In genomic region chrX:16204538-16204937, GRCh38 we compare ENCODE assay signal across 24 cellular contexts. TPM values are rescaled to one million over a fixed set of nuclear protein-coding genes. Genes with fewer than 3 reads are reported as not detected.
DNase-seq lines count a peak whose midpoint lies in the region; ATAC-seq, FAIRE-seq and TF ChIP-seq lines count a peak whose summit lies in the region.
"Had no signal": no experiment of that assay in that cellular context is flagged by ENCODE, and none has a peak within 500 bp of the region (broad histone marks: within the 10 kb centered on the region; RNA-seq: fewer than 3 reads in every experiment).

No MANE protein-coding gene starts in this region.

- no peaks in the 10 kb centered on the region for H3K4me1 Mint-ChIP-seq in activated T-cell treated with anti-CD3 and anti-CD28 coated beads, Interleukin-2, amount 50 U/mL, for 4 hours (ENCODE audit: low read depth)
- no peaks in the 10 kb centered on the region for H3K4me1 Mint-ChIP-seq in Caco-2 (ENCODE audit: low read depth, unreplicated experiment)
- H3K4me1 Mint-ChIP-seq: CD14-positive monocyte; CD4-positive, alpha-beta memory T cell; CD4-positive, CD25-positive, alpha-beta regulatory T cell; CD8-positive, alpha-beta memory T cell had no signal

- TF ChIP-seq CTCF in adrenal gland (IDR thresholded peaks at IDR 0.05) (no peak), body of pancreas (IDR thresholded peaks at IDR 0.05) (no peak), Caco-2 (IDR thresholded peaks at IDR 0.05; ENCODE audit: insufficient read depth in 1 of 2, low read depth in 1 of 2, low read length in 1 of 2, severe bottlenecking in 1 of 2, unreplicated experiment in 1 of 2) (no peak), kidney (IDR thresholded peaks at IDR 0.05; ENCODE audit: borderline replicate concordance, extremely low read depth, insufficient read depth) (no peak)

- H3K27ac ChIP-seq in adrenal gland, result peak overlapping the region in 2 of 5 donors; percentile 18 to 47
- H3K27ac ChIP-seq in body of pancreas, result peak overlapping the region; percentile 26 to 68 (median 52)
- H3K27ac ChIP-seq in kidney (ENCODE audit: low read depth in 2 of 2, low read length in 2 of 2), result no peak overlapping the region
- H3K27ac ChIP-seq: BLaER1 had no signal

- CTCF ChIA-PET in Caco-2 (lab: Charles Lee), result no interaction called here

- TF ChIP-seq POLR2A in adrenal gland (IDR thresholded peaks at IDR 0.05) (no peak), body of pancreas (IDR thresholded peaks at IDR 0.05) (no peak)

- no peaks in the 10 kb centered on the region for H3K36me3 Mint-ChIP-seq in activated T-cell treated with anti-CD3 and anti-CD28 coated beads, Interleukin-2, amount 50 U/mL, for 4 hours (ENCODE audit: insufficient read depth)
- no peaks in the 10 kb centered on the region for H3K36me3 Mint-ChIP-seq in Caco-2 (ENCODE audit: insufficient read depth, unreplicated experiment)
- H3K36me3 Mint-ChIP-seq: CD14-positive monocyte; CD4-positive, alpha-beta memory T cell; CD4-positive, CD25-positive, alpha-beta regulatory T cell; CD8-positive, alpha-beta memory T cell had no signal

- H3K27me3 Mint-ChIP-seq in activated T-cell treated with anti-CD3 and anti-CD28 coated beads, Interleukin-2, amount 50 U/mL, for 4 hours (ENCODE audit: low read depth), result no peaks in the 10 kb centered on the region
- no peaks in the 10 kb centered on the region for H3K27me3 Mint-ChIP-seq in Caco-2 (ENCODE audit: insufficient read depth, unreplicated experiment)
- H3K27me3 Mint-ChIP-seq: CD4-positive, CD25-positive, alpha-beta regulatory T cell had no signal

- H3K9me3 Mint-ChIP-seq in activated T-cell treated with anti-CD3 and anti-CD28 coated beads, Interleukin-2, amount 50 U/mL, for 4 hours, result no peaks in the 10 kb centered on the region
- H3K9me3 Mint-ChIP-seq in Caco-2 (ENCODE audit: unreplicated experiment), result no peaks in the 10 kb centered on the region

- no peak overlapping the region for H3K27ac Mint-ChIP-seq in Caco-2 (ENCODE audit: unreplicated experiment)
- H3K27ac Mint-ChIP-seq: CD14-positive monocyte; CD4-positive, alpha-beta memory T cell; CD4-positive, CD25-positive, alpha-beta regulatory T cell; CD8-positive, alpha-beta memory T cell had no signal

- no peaks in the 10 kb centered on the region for H3K9me3 ChIP-seq in adrenal gland (replicated peaks in 1 of 3)
- no peaks in the 10 kb centered on the region for H3K9me3 ChIP-seq in body of pancreas
- no peaks in the 10 kb centered on the region for H3K9me3 ChIP-seq in Caco-2
- no peaks in the 10 kb centered on the region for H3K9me3 ChIP-seq in kidney (ENCODE audit: control insufficient read depth in 1 of 2, low read length in 2 of 2)
- H3K9me3 ChIP-seq: BE2C, BLaER1 had no signal

- intact Hi-C loops in adrenal gland (cut with DNase I), result no loop called here
- intact Hi-C loops in body of pancreas (cut with DNase I), result no loop called here
- intact Hi-C loops in Caco-2 (cut with micrococcal nuclease; ENCODE audit: unreplicated experiment), result no loop called here
- intact Hi-C loops in kidney (cut with DNase I), result no loop called here

- ATAC-seq in body of pancreas, result peak; percentile 74
- ATAC-seq in activated T-cell treated with anti-CD3 and anti-CD28 coated beads, Interleukin-2, amount 50 U/mL, for 4 hours, result no peak

- peak in 4 of 7 donors; percentile 4 to 15 (median 12) for DNase-seq in adrenal gland
- peak; percentile 22 to 65 (median 42) for DNase-seq in body of pancreas
- no peak for DNase-seq in activated T-cell treated with anti-CD3 and anti-CD28 coated beads, Interleukin-2, amount 50 U/mL, for 4 hours
- DNase-seq in Caco-2, result no peak
- no peak for DNase-seq in kidney
- DNase-seq: 8988T; ACHN; BE2C; C1 segment of cervical spinal cord; Calu3; CD4-positive, alpha-beta memory T cell; CD4-positive, CD25-positive, alpha-beta regulatory T cell; CD8-positive, alpha-beta memory T cell; COR-L47; DMS79 treated with DMSO at 0.1 percent for 48 hours; GF-D8 had no signal

- H3K4me3 ChIP-seq in adrenal gland, result no peak overlapping the region
- no peak overlapping the region for H3K4me3 ChIP-seq in body of pancreas
- no peak overlapping the region for H3K4me3 ChIP-seq in Caco-2 (ENCODE audit: low read depth, low read length)
- H3K4me3 ChIP-seq in kidney (ENCODE audit: low read length in 2 of 2), result no peak overlapping the region
- H3K4me3 ChIP-seq: BLaER1 had no signal

- no peaks in the 10 kb centered on the region for H3K4me1 ChIP-seq in adrenal gland (replicated peaks in 1 of 2)
- peaks cover 19% of the 10 kb centered on the region for H3K4me1 ChIP-seq in body of pancreas
- no peaks in the 10 kb centered on the region for H3K4me1 ChIP-seq in Caco-2
- H3K4me1 ChIP-seq in kidney (ENCODE audit: control insufficient read depth in 1 of 2, insufficient read depth in 1 of 2, low read depth in 1 of 2, low read length in 2 of 2), result no peaks in the 10 kb centered on the region
- H3K4me1 ChIP-seq: BE2C, BLaER1 had no signal

- H3K36me3 ChIP-seq in adrenal gland (replicated peaks in 1 of 2) (no peaks in the 10 kb centered on the region), body of pancreas (replicated peaks in 1 of 2; ENCODE audit: insufficient read depth in 1 of 2, low read depth in 2 of 2) (no peaks in the 10 kb centered on the region), Caco-2 (ENCODE audit: control insufficient read depth, insufficient read depth, low read length) (no peaks in the 10 kb centered on the region), kidney (ENCODE audit: control insufficient read depth in 1 of 2, insufficient read depth in 2 of 2, low read length in 2 of 2) (no peaks in the 10 kb centered on the region)
- H3K36me3 ChIP-seq: BE2C, BLaER1 had no signal

- WGBS in adrenal gland, 4 donors, result 45 to 66% (median 56%) methylated on average over 3 of the region's 3 CpGs
- 23 to 24% methylated on average over 3 of the region's 3 CpGs for WGBS in body of pancreas, 2 donors

- H3K4me3 Mint-ChIP-seq in activated T-cell treated with anti-CD3 and anti-CD28 coated beads, Interleukin-2, amount 50 U/mL, for 4 hours, result no peak overlapping the region
- no peak overlapping the region for H3K4me3 Mint-ChIP-seq in Caco-2 (ENCODE audit: unreplicated experiment)
- H3K4me3 Mint-ChIP-seq: CD14-positive monocyte; CD4-positive, alpha-beta memory T cell; CD4-positive, CD25-positive, alpha-beta regulatory T cell; CD8-positive, alpha-beta memory T cell had no signal

- no TSS peak for BruUV-seq in Caco-2 (replicated peaks; lab: Mats Ljungman, UMichigan)

- H3K27me3 ChIP-seq in adrenal gland (no peaks in the 10 kb centered on the region), body of pancreas (no peaks in the 10 kb centered on the region), Caco-2 (replicated peaks; ENCODE audit: control insufficient read depth, insufficient read depth, low read length) (no peaks in the 10 kb centered on the region)
- H3K27me3 ChIP-seq: BE2C had no signal

- no peak overlapping the region for H3K9ac ChIP-seq in kidney (ENCODE audit: low read length in 2 of 2)
- H3K9ac ChIP-seq: BLaER1 had no signal

- POLR2A ChIA-PET in Caco-2 (lab: Charles Lee), result no interaction called here

- FAIRE-seq in kidney (lab: Jason Lieb, UNC), result no peak
- FAIRE-seq: A204.1, D721Med, G401.6, GM12891, GM19239 had no signal

RNA-seq across cellular contexts. Expression of gene MAGEB17, which starts 37.3 kb away (rescaled TPM):
- not detected for total RNA-seq in adrenal gland
- under 1 TPM in 2 of 3 donors, not detected in 1; 0.07 to 0.32 TPM for polyA plus RNA-seq in adrenal gland
- 1 to 10 TPM in 1 of 2 donors, under 1 TPM in 1; 0.52 to 7.3 TPM for total RNA-seq in body of pancreas
- total RNA-seq in activated T-cell treated with anti-CD3 and anti-CD28 coated beads, Interleukin-2, amount 50 U/mL, for 4 hours, result not detected
- total RNA-seq in Caco-2 (2022), result not detected in 2 replicates
- total RNA-seq in kidney, result not detected
- polyA plus RNA-seq in kidney (ENCODE audit: insufficient read depth, low read depth, low replicate concordance), result not detected
- total RNA-seq: A673; Calu3; CD4-positive, alpha-beta memory T cell; CD4-positive, CD25-positive, alpha-beta regulatory T cell; CD8-positive, alpha-beta memory T cell had no signal
- polyA plus RNA-seq: CD14-positive monocyte; CD4-positive, alpha-beta memory T cell; CD4-positive, CD25-positive, alpha-beta regulatory T cell; CD8-positive, alpha-beta memory T cell had no signal

Comparison
In these comparisons a context has a peak if more than half of its experiments do, and no peak if none do; other contexts are left out.
1. DNase-seq: peak in adrenal gland (4 of 7) and body of pancreas (4 of 4); none in activated T-cell treated with anti-CD3 and anti-CD28 coated beads, Interleukin-2, amount 50 U/mL, for 4 hours (single experiment), Caco-2 (0 of 2) and kidney (single experiment).
2. H3K27ac ChIP-seq: peak in body of pancreas (4 of 4); none in kidney (0 of 2).